20 cellular contexts compared by ENCODE assay signal in the genomic region with DNA sequence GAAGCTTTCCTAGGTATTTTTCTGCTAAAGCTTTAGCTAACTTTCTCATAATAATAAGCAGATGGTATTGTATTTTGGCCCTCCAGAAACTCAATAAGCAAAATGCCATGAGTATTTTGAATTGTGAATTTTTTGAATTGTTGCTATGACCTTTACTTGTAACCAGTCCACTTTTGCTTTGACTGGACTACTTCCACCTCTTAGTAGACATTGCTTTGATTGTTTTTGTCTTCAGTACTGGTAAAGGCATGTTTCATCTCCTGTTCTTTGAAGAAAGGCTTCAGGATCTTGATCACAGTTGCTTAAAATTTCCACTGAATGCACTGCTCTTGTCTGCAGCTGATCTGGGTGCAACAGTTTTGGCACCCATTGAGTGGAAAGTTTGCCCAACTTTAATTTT.
DNase-seq lines count a peak whose midpoint lies in the region; ATAC-seq and TF ChIP-seq lines count a peak whose summit lies in the region.
"Had no signal": no experiment of that assay in that cellular context is flagged by ENCODE, and none has a peak within 500 bp of the region (broad histone marks: within the 10 kb centered on the region; RNA-seq: fewer than 3 reads in every experiment).

No MANE protein-coding gene starts in this region.

- peak; percentile 20 for ATAC-seq in activated CD8-positive, alpha-beta memory T cell treated with anti-CD3 and anti-CD28 coated beads, Interleukin-2, amount 10 ng/mL, durations not matched to agents 7 days and 5 days
- no peak for ATAC-seq in lower lobe of right lung
- ATAC-seq: upper lobe of right lung had no signal

- H3K27ac ChIP-seq in lower lobe of right lung: no peak overlapping the region
- H3K27ac ChIP-seq: upper lobe of right lung had no signal

- peak overlapping the region; percentile 61 for H3K27ac Mint-ChIP-seq in activated CD8-positive, alpha-beta memory T cell treated with anti-CD3 and anti-CD28 coated beads, Interleukin-2, amount 10 ng/mL, durations not matched to agents 7 days and 5 days
- peak overlapping the region; percentile 28 for H3K27ac Mint-ChIP-seq in activated T-helper 2 cell treated with anti-CD3 and anti-CD28 coated beads, Interferon-gamma antibody, Interleukin-2, Interleukin-4, amounts not matched to agents 10 μg/mL and 5 μg/mL and 100 μg/mL, durations not matched to agents 14 hours and 24 hours and 36 hours
- H3K27ac Mint-ChIP-seq in stimulated activated naive CD8-positive, alpha-beta T cell treated with anti-CD3 and anti-CD28 coated beads, Interleukin-15, Interleukin-2, amounts not matched to agents 100 ng/mL and 50 ng/mL, for 24 hours: peak overlapping the region; percentile 31
- H3K27ac Mint-ChIP-seq: activated B cell treated with CpG ODN at 0.5 μM for 24 hours; activated T-helper 1 cell treated with anti-CD3 and anti-CD28 coated beads, Interleukin-12 subunit alpha, Interleukin-12 subunit beta, Interleukin-2, Interleukin-4 antibody, amounts not matched to agents 30 ng/mL and 10 ng/mL and 1 ng/mL, durations not matched to agents 14 hours and 24 hours and 36 hours; IgD-negative memory B cell had no signal

- no peaks in the 10 kb centered on the region for H3K27me3 ChIP-seq in lower lobe of right lung (ENCODE audit: low read depth)
- H3K27me3 ChIP-seq: upper lobe of right lung had no signal

- DNase-seq in activated CD8-positive, alpha-beta memory T cell treated with anti-CD3 and anti-CD28 coated beads, Interleukin-2, amount 10 ng/mL, durations not matched to agents 7 days and 5 days: no peak
- no peak for DNase-seq in activated CD8-positive, alpha-beta memory T cell treated with anti-CD3 and anti-CD28 coated beads for 24 hours
- DNase-seq in activated T-helper 2 cell treated with anti-CD3 and anti-CD28 coated beads, Interferon-gamma antibody, Interleukin-2, Interleukin-4, amounts not matched to agents 10 μg/mL and 5 μg/mL and 100 μg/mL, durations not matched to agents 14 hours and 24 hours and 36 hours (ENCODE audit: low spot score): no peak
- peak; percentile 40 for DNase-seq in fibroblast of pulmonary artery (ENCODE audit: low read depth)
- DNase-seq in islet precursor cell: no peak
- DNase-seq in lower lobe of right lung: no peak
- DNase-seq in HEK293T (ENCODE audit: extremely low spot score): no peak
- DNase-seq: activated B cell treated with CpG ODN at 0.5 μM for 24 hours; C1 segment of cervical spinal cord; NCI-H1417; NCI-H524 treated with DMSO at 0.1 percent for 48 hours; RPMI8226; SK-N-SH; small intestine; stimulated activated CD4-positive, alpha-beta T cell treated with anti-CD3 and anti-CD28 coated beads, Interleukin-4, amount 100 ng/mL, for 1 hour; T-helper 9 cell; upper lobe of right lung had no signal

- H3K9me3 ChIP-seq in lower lobe of right lung: peaks cover 2% of the 10 kb centered on the region
- H3K9me3 ChIP-seq: SK-N-SH, upper lobe of right lung had no signal

- H3K4me1 ChIP-seq in lower lobe of right lung: no peaks in the 10 kb centered on the region
- H3K4me1 ChIP-seq: upper lobe of right lung had no signal

- H3K27me3 Mint-ChIP-seq in activated CD8-positive, alpha-beta memory T cell treated with anti-CD3 and anti-CD28 coated beads, Interleukin-2, amount 10 ng/mL, durations not matched to agents 7 days and 5 days: no peaks in the 10 kb centered on the region
- no peaks in the 10 kb centered on the region for H3K27me3 Mint-ChIP-seq in activated T-helper 2 cell treated with anti-CD3 and anti-CD28 coated beads, Interferon-gamma antibody, Interleukin-2, Interleukin-4, amounts not matched to agents 10 μg/mL and 5 μg/mL and 100 μg/mL, durations not matched to agents 14 hours and 24 hours and 36 hours (ENCODE audit: low read depth)
- H3K27me3 Mint-ChIP-seq in stimulated activated naive CD8-positive, alpha-beta T cell treated with anti-CD3 and anti-CD28 coated beads, Interleukin-15, Interleukin-2, amounts not matched to agents 100 ng/mL and 50 ng/mL, for 24 hours: no peaks in the 10 kb centered on the region
- H3K27me3 Mint-ChIP-seq: activated B cell treated with CpG ODN at 0.5 μM for 24 hours, IgD-negative memory B cell had no signal

- POLR2A ChIA-PET in HEK293T (lab: Yijun Ruan, JAX): no interaction called here

- H3K4me3 ChIP-seq in fibroblast of pulmonary artery (replicated peaks; ENCODE audit: low read depth, low read length) (no peak overlapping the region), lower lobe of right lung (no peak overlapping the region)
- H3K4me3 ChIP-seq: upper lobe of right lung had no signal

- H3K9me3 Mint-ChIP-seq in activated CD8-positive, alpha-beta memory T cell treated with anti-CD3 and anti-CD28 coated beads, Interleukin-2, amount 10 ng/mL, durations not matched to agents 7 days and 5 days (ENCODE audit: low read depth): peaks cover 8% of the 10 kb centered on the region
- H3K9me3 Mint-ChIP-seq in activated T-helper 2 cell treated with anti-CD3 and anti-CD28 coated beads, Interferon-gamma antibody, Interleukin-2, Interleukin-4, amounts not matched to agents 10 μg/mL and 5 μg/mL and 100 μg/mL, durations not matched to agents 14 hours and 24 hours and 36 hours: peaks cover 16% of the 10 kb centered on the region
- H3K9me3 Mint-ChIP-seq in stimulated activated naive CD8-positive, alpha-beta T cell treated with anti-CD3 and anti-CD28 coated beads, Interleukin-15, Interleukin-2, amounts not matched to agents 100 ng/mL and 50 ng/mL, for 24 hours: peaks cover 14% of the 10 kb centered on the region

- H3K4me1 Mint-ChIP-seq in activated CD8-positive, alpha-beta memory T cell treated with anti-CD3 and anti-CD28 coated beads, Interleukin-2, amount 10 ng/mL, durations not matched to agents 7 days and 5 days: peaks cover 9% of the 10 kb centered on the region
- peaks cover 9% of the 10 kb centered on the region for H3K4me1 Mint-ChIP-seq in activated T-helper 2 cell treated with anti-CD3 and anti-CD28 coated beads, Interferon-gamma antibody, Interleukin-2, Interleukin-4, amounts not matched to agents 10 μg/mL and 5 μg/mL and 100 μg/mL, durations not matched to agents 14 hours and 24 hours and 36 hours (ENCODE audit: low read depth)
- H3K4me1 Mint-ChIP-seq in stimulated activated naive CD8-positive, alpha-beta T cell treated with anti-CD3 and anti-CD28 coated beads, Interleukin-15, Interleukin-2, amounts not matched to agents 100 ng/mL and 50 ng/mL, for 24 hours (ENCODE audit: low read depth): peaks cover 10% of the 10 kb centered on the region
- H3K4me1 Mint-ChIP-seq: activated B cell treated with CpG ODN at 0.5 μM for 24 hours had no signal

- CTCF ChIA-PET in activated CD8-positive, alpha-beta memory T cell treated with anti-CD3 and anti-CD28 coated beads, Interleukin-2, amount 10 ng/mL, durations not matched to agents 7 days and 5 days (lab: Charles Lee): no interaction called here
- CTCF ChIA-PET in HEK293T (lab: Yijun Ruan, JAX): no interaction called here

- H3K36me3 ChIP-seq in lower lobe of right lung: no peaks in the 10 kb centered on the region
- H3K36me3 ChIP-seq: upper lobe of right lung had no signal

- H3K36me3 Mint-ChIP-seq in activated CD8-positive, alpha-beta memory T cell treated with anti-CD3 and anti-CD28 coated beads, Interleukin-2, amount 10 ng/mL, durations not matched to agents 7 days and 5 days: peaks cover 30% of the 10 kb centered on the region
- H3K36me3 Mint-ChIP-seq in activated T-helper 2 cell treated with anti-CD3 and anti-CD28 coated beads, Interferon-gamma antibody, Interleukin-2, Interleukin-4, amounts not matched to agents 10 μg/mL and 5 μg/mL and 100 μg/mL, durations not matched to agents 14 hours and 24 hours and 36 hours (ENCODE audit: low read depth): peaks cover 39% of the 10 kb centered on the region
- peaks cover 31% of the 10 kb centered on the region for H3K36me3 Mint-ChIP-seq in stimulated activated naive CD8-positive, alpha-beta T cell treated with anti-CD3 and anti-CD28 coated beads, Interleukin-15, Interleukin-2, amounts not matched to agents 100 ng/mL and 50 ng/mL, for 24 hours (ENCODE audit: low read depth)

- TF ChIP-seq CTCF in fibroblast of pulmonary artery (IDR thresholded peaks at IDR 0.05; ENCODE audit: low read length, missing control alignments) (no peak), lower lobe of right lung (IDR thresholded peaks at IDR 0.05) (no peak)

- no peak overlapping the region for H3K4me3 Mint-ChIP-seq in activated CD8-positive, alpha-beta memory T cell treated with anti-CD3 and anti-CD28 coated beads, Interleukin-2, amount 10 ng/mL, durations not matched to agents 7 days and 5 days
- H3K4me3 Mint-ChIP-seq in activated T-helper 2 cell treated with anti-CD3 and anti-CD28 coated beads, Interferon-gamma antibody, Interleukin-2, Interleukin-4, amounts not matched to agents 10 μg/mL and 5 μg/mL and 100 μg/mL, durations not matched to agents 14 hours and 24 hours and 36 hours (ENCODE audit: low read depth): no peak overlapping the region
- no peak overlapping the region for H3K4me3 Mint-ChIP-seq in stimulated activated naive CD8-positive, alpha-beta T cell treated with anti-CD3 and anti-CD28 coated beads, Interleukin-15, Interleukin-2, amounts not matched to agents 100 ng/mL and 50 ng/mL, for 24 hours
- H3K4me3 Mint-ChIP-seq: activated B cell treated with CpG ODN at 0.5 μM for 24 hours; activated T-helper 1 cell treated with anti-CD3 and anti-CD28 coated beads, Interleukin-12 subunit alpha, Interleukin-12 subunit beta, Interleukin-2, Interleukin-4 antibody, amounts not matched to agents 30 ng/mL and 10 ng/mL and 1 ng/mL, durations not matched to agents 14 hours and 24 hours and 36 hours; IgD-negative memory B cell had no signal

- intact Hi-C loops in activated T-helper 2 cell treated with anti-CD3 and anti-CD28 coated beads, Interferon-gamma antibody, Interleukin-2, Interleukin-4, amounts not matched to agents 10 μg/mL and 5 μg/mL and 100 μg/mL, durations not matched to agents 14 hours and 24 hours and 36 hours (cut with micrococcal nuclease): no loop called here
- intact Hi-C loops in lower lobe of right lung (cut with DNase I): no loop called here

TF ChIP-seq in HEK293T, 16 proteins besides CTCF, POLR2A, EP300 and RAD21:
- no peak for TF ChIP-seq SUZ12 (IDR thresholded peaks at IDR 0.05)
- TF ChIP-seq ELF4 (IDR thresholded peaks at IDR 0.05): no peak
- no peak for TF ChIP-seq CTBP1 (IDR thresholded peaks at IDR 0.05; ENCODE audit: borderline replicate concordance)
- no peak for TF ChIP-seq FOXM1 (IDR thresholded peaks at IDR 0.05; ENCODE audit: borderline replicate concordance)
- no peak for TF ChIP-seq SP1 (IDR thresholded peaks at IDR 0.05)
- TF ChIP-seq HDGF (IDR thresholded peaks at IDR 0.05; ENCODE audit: borderline replicate concordance): no peak
